In the genomic region with DNA sequence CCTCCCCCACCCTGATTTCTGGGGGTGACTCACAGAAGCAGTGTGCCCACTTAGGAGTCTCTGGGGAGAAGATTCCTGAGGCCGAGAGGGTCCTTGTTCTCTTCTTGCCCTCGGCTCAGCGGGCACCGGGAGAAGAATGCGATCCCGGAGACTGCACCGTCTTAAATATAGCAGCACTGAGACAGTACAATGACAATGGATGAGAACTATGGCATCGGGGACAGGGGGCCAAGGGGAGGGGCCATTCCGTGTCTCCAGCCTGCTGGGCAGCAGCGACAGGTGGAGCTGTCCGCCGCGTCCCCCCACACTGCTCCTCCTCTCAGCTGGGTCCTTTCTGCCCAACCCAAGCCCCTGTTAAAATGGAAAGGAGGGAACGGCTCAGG, we compare ENCODE assay signal across 1 cellular context.
TF ChIP-seq lines count a peak whose summit lies in the region.

A gene (minus strand): TSS at position 138 of the 383 bp plus-strand sequence. CDS start 3,499 bp downstream, outside the sequence.

TF ChIP-seq in IMR-90, 13 proteins besides CTCF, POLR2A, EP300 and RAD21 (continued from another document):
- no peak for TF ChIP-seq CHD1 (IDR thresholded peaks at IDR 0.05; ENCODE audit: low read depth, low read length)
- TF ChIP-seq FOS (IDR thresholded peaks at IDR 0.05; ENCODE audit: low read depth, low read length), result no peak
- no peak for TF ChIP-seq NFE2L2 (IDR thresholded peaks at IDR 0.05; ENCODE audit: low read depth, low read length)
- no peak for TF ChIP-seq RCOR1 (IDR thresholded peaks at IDR 0.05; ENCODE audit: insufficient replicate concordance, low read length)
